Comparison of ENCODE assay signal across 19 cellular contexts in the genomic region with DNA sequence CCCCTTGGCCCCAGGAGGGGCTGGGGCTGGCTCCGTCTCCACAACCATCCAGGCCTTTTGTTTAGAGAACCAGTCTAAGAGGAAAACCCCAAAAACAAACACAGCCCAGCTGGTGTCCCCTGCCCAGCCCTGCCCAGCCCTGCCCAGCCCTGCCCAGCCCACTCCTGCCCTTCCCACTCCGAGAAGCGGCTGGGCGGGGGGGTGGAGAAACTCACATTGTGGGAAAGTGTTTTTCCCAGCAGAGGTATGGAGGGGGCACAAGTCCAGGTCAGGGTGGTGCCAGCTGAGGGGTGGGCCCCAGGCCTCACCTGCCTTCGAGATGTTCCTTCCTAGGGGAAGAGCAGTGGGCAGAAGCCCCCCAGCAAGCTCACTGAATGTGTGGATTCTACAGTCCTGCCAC. TPM values are rescaled to one million over a fixed set of nuclear protein-coding genes. Genes with fewer than 3 reads are reported as not detected.
"Had no signal": no experiment of that assay in that cellular context is flagged by ENCODE, and none has a peak within 500 bp of the region (broad histone marks: within the 10 kb centered on the region; RNA-seq: fewer than 3 reads in every experiment).

No MANE protein-coding gene starts in this region.

- H3K9me3 ChIP-seq: heart right ventricle, prostate gland, thyroid gland, uterus had no signal

- H3K27me3 ChIP-seq: heart right ventricle, thyroid gland, uterus had no signal

- H3K4me3 ChIP-seq: heart right ventricle, prostate gland, thyroid gland, uterus had no signal

- ATAC-seq: activated naive CD8-positive, alpha-beta T cell treated with anti-CD3 and anti-CD28 coated beads, Interleukin-2, amount 50 U/mL, for 24 hours; effector memory CD8-positive, alpha-beta T cell; heart right ventricle; natural killer cell treated with Interleukin-12 subunit alpha and Interleukin-12 subunit beta and Interleukin-15 and Interleukin-18, amount 100 ng/mL, for 72 hours; sciatic nerve; stimulated activated effector memory CD8-positive, alpha-beta T cell treated with anti-CD3 and anti-CD28 coated beads, Interleukin-12 subunit alpha, Interleukin-12 subunit beta, amount 100 ng/mL, for 72 hours had no signal

- H3K27ac ChIP-seq: prostate gland, thyroid gland, uterus had no signal

- H3K4me1 ChIP-seq: uterus had no signal

- H3K36me3 ChIP-seq: heart right ventricle, prostate gland, thyroid gland, uterus had no signal

- DNase-seq: activated CD4-positive, alpha-beta T cell treated with anti-CD3 and anti-CD28 coated beads, Interleukin-2, amount 50 U/mL, for 4 hours; activated CD4-positive, CD25-positive, alpha-beta regulatory T cell treated with anti-CD3 and anti-CD28 coated beads, Interleukin-2, amount 50 U/mL, for 72 hours; activated naive CD4-positive, alpha-beta T cell; activated naive CD8-positive, alpha-beta T cell treated with anti-CD3 and anti-CD28 coated beads, Interleukin-2, amount 50 U/mL, for 24 hours; activated T-cell treated with anti-CD3 and anti-CD28 coated beads for 4 hours; dermis blood vessel endothelial cell; effector memory CD8-positive, alpha-beta T cell; heart right ventricle; mammary epithelial cell; occipital lobe; stimulated activated CD4-positive, alpha-beta T cell treated with anti-CD3 and anti-CD28 coated beads, Interleukin-12 subunit alpha, Interleukin-12 subunit beta, amount 100 ng/mL, for 4 hours; stimulated activated CD4-positive, alpha-beta T cell treated with anti-CD3 and anti-CD28 coated beads, Interleukin-2, amount 100 ng/mL, for 24 hours; T-helper 1 cell; thyroid gland; uterus had no signal

RNA-seq across cellular contexts. Expression of gene FAM131C, which starts 10.0 kb away (rescaled TPM):
- total RNA-seq: dermis blood vessel endothelial cell; natural killer cell treated with Interleukin-12 subunit alpha and Interleukin-12 subunit beta and Interleukin-15 and Interleukin-18, amount 100 ng/mL, for 72 hours; prostate gland; sciatic nerve had no signal

RNA-seq across cellular contexts. Expression of gene CLCNKB, which starts 39.9 kb away (rescaled TPM):
- total RNA-seq: mammary epithelial cell; natural killer cell treated with Interleukin-12 subunit alpha and Interleukin-12 subunit beta and Interleukin-15 and Interleukin-18, amount 100 ng/mL, for 72 hours had no signal
